In genomic region chr5:143533475-143533874, GRCh38 we compare ENCODE assay signal across 11 cellular contexts.
"Had no signal": no experiment of that assay in that cellular context is flagged by ENCODE, and none has a peak within 500 bp of the region (broad histone marks: within the 10 kb centered on the region; RNA-seq: fewer than 3 reads in every experiment).

No MANE protein-coding gene starts in this region.

- H2AFZ ChIP-seq: GM23248, GM23338 had no signal

- ATAC-seq: GM23338, HCT116 had no signal

- H3K9me3 Mint-ChIP-seq: GM23338, HFFc6 had no signal

- H3K36me3 ChIP-seq: HAP-1 had no signal

- H3K4me1 ChIP-seq: HAP-1 had no signal

- H3K4me3 ChIP-seq: GM23248, GM23338, HAP-1 had no signal

- H3K27ac ChIP-seq: GM23248 had no signal

- H3K4me1 Mint-ChIP-seq: GM23338, H9 had no signal

- H3K9ac ChIP-seq: GM23248 had no signal

- H3K4me2 ChIP-seq: GM23338 had no signal

- H3K9me3 ChIP-seq: HAP-1 had no signal

- H3K4me3 Mint-ChIP-seq: GM23338, H9, HFFc6 had no signal

- DNase-seq: GM23248, GOT3, H7, H9, HCEC 1CT, HFFc6 had no signal

- H3K27ac Mint-ChIP-seq: GM23338, H9, HFFc6 had no signal

- FAIRE-seq: H1, H54 had no signal
